In genomic region chr1:100445565-100445964, GRCh38 we compare ENCODE assay signal across 15 cellular contexts.
DNase-seq lines count a peak whose midpoint lies in the region; ATAC-seq and TF ChIP-seq lines count a peak whose summit lies in the region.
"Had no signal": no experiment of that assay in that cellular context is flagged by ENCODE, and none has a peak within 500 bp of the region (broad histone marks: within the 10 kb centered on the region; RNA-seq: fewer than 3 reads in every experiment).

No MANE protein-coding gene starts in this region.

- TF ChIP-seq CTCF in hepatocyte (IDR thresholded peaks at IDR 0.05; ENCODE audit: poor library complexity) (no peak), upper lobe of right lung (IDR thresholded peaks at IDR 0.05) (no peak)

- POLR2A ChIA-PET in activated CD4-positive, alpha-beta memory T cell treated with anti-CD3 and anti-CD28 coated beads, Interleukin-2, amount 10 ng/mL, durations not matched to agents 7 days and 5 days (lab: Charles Lee): interaction anchor here (1.2 to 8.3 kb wide), 8 partner anchors 8 to 408 kb away, joined by 5 to 96 read pairs (median 16); partner anchors contain the start of genes CDC14A and RTCA

- intact Hi-C loops in upper lobe of right lung (cut with DNase I): no loop called here

- no peaks in the 10 kb centered on the region for H3K27me3 Mint-ChIP-seq in stimulated activated naive CD8-positive, alpha-beta T cell treated with anti-CD3 and anti-CD28 coated beads, Interleukin-15, Interleukin-2, amounts not matched to agents 100 ng/mL and 50 ng/mL, for 24 hours
- no peaks in the 10 kb centered on the region for H3K27me3 Mint-ChIP-seq in activated CD4-positive, alpha-beta memory T cell treated with anti-CD3 and anti-CD28 coated beads, Interleukin-2, amount 10 ng/mL, durations not matched to agents 7 days and 5 days

- no peaks in the 10 kb centered on the region for H4K20me1 ChIP-seq in hepatocyte (ENCODE audit: insufficient read depth, poor library complexity, severe bottlenecking)

- no peaks in the 10 kb centered on the region for H3K36me3 ChIP-seq in hepatocyte (replicated peaks; ENCODE audit: insufficient read depth, low read depth)
- H3K36me3 ChIP-seq in upper lobe of right lung: no peaks in the 10 kb centered on the region
- H3K36me3 ChIP-seq: sigmoid colon, vagina had no signal

- no peaks in the 10 kb centered on the region for H3K27me3 ChIP-seq in hepatocyte
- H3K27me3 ChIP-seq in upper lobe of right lung: no peaks in the 10 kb centered on the region
- H3K27me3 ChIP-seq: sigmoid colon, vagina had no signal

- H3K4me3 ChIP-seq in hepatocyte: no peak overlapping the region
- no peak overlapping the region for H3K4me3 ChIP-seq in upper lobe of right lung
- H3K4me3 ChIP-seq: sigmoid colon, vagina had no signal

- H3K4me1 Mint-ChIP-seq in stimulated activated naive CD8-positive, alpha-beta T cell treated with anti-CD3 and anti-CD28 coated beads, Interleukin-15, Interleukin-2, amounts not matched to agents 100 ng/mL and 50 ng/mL, for 24 hours (ENCODE audit: low read depth): peaks cover 89% of the 10 kb centered on the region
- H3K4me1 Mint-ChIP-seq in activated CD4-positive, alpha-beta memory T cell treated with anti-CD3 and anti-CD28 coated beads, Interleukin-2, amount 10 ng/mL, durations not matched to agents 7 days and 5 days: peaks cover 90% of the 10 kb centered on the region

- no peaks in the 10 kb centered on the region for H3K9me3 ChIP-seq in hepatocyte (ENCODE audit: low read depth)
- H3K9me3 ChIP-seq in upper lobe of right lung: no peaks in the 10 kb centered on the region
- H3K9me3 ChIP-seq: sigmoid colon, vagina had no signal

- H3K79me2 ChIP-seq in hepatocyte: no peaks in the 10 kb centered on the region

- H3K4me3 Mint-ChIP-seq in stimulated activated naive CD8-positive, alpha-beta T cell treated with anti-CD3 and anti-CD28 coated beads, Interleukin-15, Interleukin-2, amounts not matched to agents 100 ng/mL and 50 ng/mL, for 24 hours: peak overlapping the region; percentile 8
- H3K4me3 Mint-ChIP-seq in activated CD4-positive, alpha-beta memory T cell treated with anti-CD3 and anti-CD28 coated beads, Interleukin-2, amount 10 ng/mL, durations not matched to agents 7 days and 5 days: peak overlapping the region; percentile 45

- no peak for ATAC-seq in stimulated activated naive CD8-positive, alpha-beta T cell treated with anti-CD3 and anti-CD28 coated beads, Interleukin-15, Interleukin-2, amounts not matched to agents 100 U/mL and 50 U/mL, for 24 hours
- no peak for ATAC-seq in upper lobe of right lung
- ATAC-seq in GM21515 (IDR thresholded peaks at IDR 0.05; ENCODE audit: unreplicated experiment): no peak

- no peak for DNase-seq in stimulated activated naive CD8-positive, alpha-beta T cell treated with anti-CD3 and anti-CD28 coated beads, Interleukin-15, Interleukin-2, amounts not matched to agents 100 U/mL and 50 U/mL, for 24 hours
- DNase-seq in activated CD4-positive, alpha-beta memory T cell treated with anti-CD3 and anti-CD28 coated beads, Interleukin-2, amount 10 ng/mL, durations not matched to agents 7 days and 5 days: no peak
- DNase-seq in hepatocyte (ENCODE audit: low spot score): no peak
- no peak for DNase-seq in DMS79 treated with DMSO at 0.1 percent for 48 hours (lab: John Stamatoyannopoulos, UW)
- DNase-seq in upper lobe of right lung: no peak
- DNase-seq: DMS79; MM.1S; NCI-H2081 treated with DMSO at 0.1 percent for 48 hours; NCI-H69; nucleus accumbens; sigmoid colon; stimulated activated CD4-positive, alpha-beta T cell treated with anti-CD3 and anti-CD28 coated beads, Interleukin-4, amount 100 ng/mL, for 1 hour had no signal

- no peak overlapping the region for H2AFZ ChIP-seq in hepatocyte

- no peaks in the 10 kb centered on the region for H3K9me3 Mint-ChIP-seq in stimulated activated naive CD8-positive, alpha-beta T cell treated with anti-CD3 and anti-CD28 coated beads, Interleukin-15, Interleukin-2, amounts not matched to agents 100 ng/mL and 50 ng/mL, for 24 hours
- peaks cover 2% of the 10 kb centered on the region for H3K9me3 Mint-ChIP-seq in activated CD4-positive, alpha-beta memory T cell treated with anti-CD3 and anti-CD28 coated beads, Interleukin-2, amount 10 ng/mL, durations not matched to agents 7 days and 5 days

- CTCF ChIA-PET in activated CD4-positive, alpha-beta memory T cell treated with anti-CD3 and anti-CD28 coated beads, Interleukin-2, amount 10 ng/mL, durations not matched to agents 7 days and 5 days (lab: Charles Lee): interaction anchor here (0.7 to 4.3 kb wide), 3 partner anchors 11 to 179 kb away, joined by 3 to 17 read pairs (median 4); partner anchors contain the start of gene RTCA

- H3K36me3 Mint-ChIP-seq in stimulated activated naive CD8-positive, alpha-beta T cell treated with anti-CD3 and anti-CD28 coated beads, Interleukin-15, Interleukin-2, amounts not matched to agents 100 ng/mL and 50 ng/mL, for 24 hours (ENCODE audit: low read depth): peaks cover 33% of the 10 kb centered on the region
- peaks cover 65% of the 10 kb centered on the region for H3K36me3 Mint-ChIP-seq in activated CD4-positive, alpha-beta memory T cell treated with anti-CD3 and anti-CD28 coated beads, Interleukin-2, amount 10 ng/mL, durations not matched to agents 7 days and 5 days (ENCODE audit: low read depth)

- no peaks in the 10 kb centered on the region for H3K9me2 ChIP-seq in hepatocyte (replicated peaks; ENCODE audit: insufficient read depth)

- peaks cover 4% of the 10 kb centered on the region for H3K4me1 ChIP-seq in hepatocyte (ENCODE audit: insufficient read depth)
- H3K4me1 ChIP-seq in upper lobe of right lung: peaks cover 15% of the 10 kb centered on the region
- H3K4me1 ChIP-seq: vagina had no signal

- no peak overlapping the region for H3K4me2 ChIP-seq in hepatocyte

- peak overlapping the region; percentile 98 for H3K27ac Mint-ChIP-seq in stimulated activated naive CD8-positive, alpha-beta T cell treated with anti-CD3 and anti-CD28 coated beads, Interleukin-15, Interleukin-2, amounts not matched to agents 100 ng/mL and 50 ng/mL, for 24 hours
- H3K27ac Mint-ChIP-seq in activated CD4-positive, alpha-beta memory T cell treated with anti-CD3 and anti-CD28 coated beads, Interleukin-2, amount 10 ng/mL, durations not matched to agents 7 days and 5 days: peak overlapping the region; percentile 98

- H3K27ac ChIP-seq in hepatocyte (peak overlapping the region; percentile 81), upper lobe of right lung (no peak overlapping the region)
- H3K27ac ChIP-seq: vagina had no signal
